25 cellular contexts compared by ENCODE assay signal in genomic region chr13:65985632-65986031, GRCh38.
DNase-seq lines count a peak whose midpoint lies in the region; ATAC-seq, FAIRE-seq and TF ChIP-seq lines count a peak whose summit lies in the region.
"Had no signal": no experiment of that assay in that cellular context is flagged by ENCODE, and none has a peak within 500 bp of the region (broad histone marks: within the 10 kb centered on the region; RNA-seq: fewer than 3 reads in every experiment).

No MANE protein-coding gene starts in this region.

- H3K27me3 Mint-ChIP-seq in glutamatergic neuron (ENCODE audit: unreplicated experiment), result no peaks in the 10 kb centered on the region
- H3K27me3 Mint-ChIP-seq: activated CD8-positive, alpha-beta T cell treated with anti-CD3 and anti-CD28 coated beads for 36 hours; activated naive CD8-positive, alpha-beta T cell; brain; CD4-positive, CD25-positive, alpha-beta regulatory T cell; dendritic cell treated with granulocyte-macrophage colony-stimulating factor and Interleukin-4, amounts not matched to agents 40 ng/mL and 50 ng/mL, for 4 days; stimulated activated memory B cell treated with anti-CD40 and anti-IgM and Interleukin-4, amounts not matched to agents 10 μg/mL and 1 μg/mL and 100 μg/mL, for 72 hours had no signal

- 24% methylated on average over 10 of the region's 10 CpGs for whole genome bisulfite sequencing in HepG2 (ENCODE audit: low lambda C conversion rate)
- WGBS in right lobe of liver (ENCODE audit: insufficient coverage, low coverage, low lambda C conversion rate, missing lambda C conversion rate), result 77% methylated on average over 8 of the region's 10 CpGs

- H3K9me3 Mint-ChIP-seq in glutamatergic neuron (ENCODE audit: unreplicated experiment), result no peaks in the 10 kb centered on the region
- H3K9me3 Mint-ChIP-seq: brain; dendritic cell treated with granulocyte-macrophage colony-stimulating factor and Interleukin-4, amounts not matched to agents 40 ng/mL and 50 ng/mL, for 4 days; stimulated activated memory B cell treated with anti-CD40 and anti-IgM and Interleukin-4, amounts not matched to agents 10 μg/mL and 1 μg/mL and 100 μg/mL, for 72 hours had no signal

- ATAC-seq in HepG2 (peak; percentile 69), right lobe of liver (no peak), Panc1 (no peak), GM18870 (IDR thresholded peaks at IDR 0.05; ENCODE audit: unreplicated experiment) (no peak)
- ATAC-seq: activated CD8-positive, alpha-beta T cell treated with anti-CD3 and anti-CD28 coated beads for 36 hours; left ventricle myocardium superior; right cardiac atrium; stimulated activated memory B cell treated with anti-CD40 and anti-IgM and Interleukin-4, amounts not matched to agents 10 μg/mL and 1 μg/mL and 100 μg/mL, for 72 hours had no signal

- no peak overlapping the region for H3K27ac Mint-ChIP-seq in glutamatergic neuron (ENCODE audit: unreplicated experiment)
- H3K27ac Mint-ChIP-seq: activated CD8-positive, alpha-beta T cell treated with anti-CD3 and anti-CD28 coated beads for 36 hours; activated naive CD8-positive, alpha-beta T cell; brain; CD4-positive, CD25-positive, alpha-beta regulatory T cell; dendritic cell treated with granulocyte-macrophage colony-stimulating factor and Interleukin-4, amounts not matched to agents 40 ng/mL and 50 ng/mL, for 4 days; stimulated activated memory B cell treated with anti-CD40 and anti-IgM and Interleukin-4, amounts not matched to agents 10 μg/mL and 1 μg/mL and 100 μg/mL, for 72 hours had no signal

- DNase-seq in HepG2 (ENCODE audit: low spot score), result peak; percentile 16
- DNase-seq in right lobe of liver, result no peak
- DNase-seq in Panc1 (ENCODE audit: low read depth, low spot score), result no peak
- peak; percentile 24 for DNase-seq in glutamatergic neuron
- no peak for DNase-seq in posterior vena cava (ENCODE audit: low spot score)
- no peak for DNase-seq in caudate nucleus (lab: John Stamatoyannopoulos, UW)
- DNase-seq in glomerular visceral epithelial cell (ENCODE audit: extremely low spot score), result no peak
- DNase-seq: activated CD4-positive, CD25-positive, alpha-beta regulatory T cell; activated CD8-positive, alpha-beta T cell treated with anti-CD3 and anti-CD28 coated beads for 36 hours; activated T-cell treated with anti-CD3 and anti-CD28 coated beads, Interleukin-2, amount 50 U/mL, for 48 hours; CD4-positive, CD25-positive, alpha-beta regulatory T cell; DMS79; erythroblast; left ventricle myocardium superior; right cardiac atrium; thyroid gland had no signal

- TF ChIP-seq CTCF in HepG2 (CRISPR knock-in tag; IDR thresholded peaks at IDR 0.05) (peak; percentile 28), right lobe of liver (IDR thresholded peaks at IDR 0.05) (no peak), Panc1 (IDR thresholded peaks at IDR 0.05) (peak; percentile 37), glutamatergic neuron (IDR thresholded peaks at IDR 0.05; ENCODE audit: partially characterized antibody, unreplicated experiment) (no peak)

- intact Hi-C loops in HepG2 (cut with micrococcal nuclease; ENCODE audit: unreplicated experiment) (no loop called here), right lobe of liver (cut with DNase I) (no loop called here), Panc1 (cut with micrococcal nuclease; ENCODE audit: unreplicated experiment) (no loop called here), posterior vena cava (cut with DNase I) (no loop called here)

- H3K4me1 Mint-ChIP-seq in glutamatergic neuron (ENCODE audit: low read depth, unreplicated experiment), result peaks cover under 1% of the 10 kb centered on the region
- H3K4me1 Mint-ChIP-seq: brain; CD4-positive, CD25-positive, alpha-beta regulatory T cell; stimulated activated memory B cell treated with anti-CD40 and anti-IgM and Interleukin-4, amounts not matched to agents 10 μg/mL and 1 μg/mL and 100 μg/mL, for 72 hours had no signal

- no peak overlapping the region for H3K4me3 Mint-ChIP-seq in glutamatergic neuron (ENCODE audit: unreplicated experiment)
- H3K4me3 Mint-ChIP-seq: activated CD8-positive, alpha-beta T cell treated with anti-CD3 and anti-CD28 coated beads for 36 hours; activated naive CD8-positive, alpha-beta T cell; brain; CD4-positive, CD25-positive, alpha-beta regulatory T cell; dendritic cell treated with granulocyte-macrophage colony-stimulating factor and Interleukin-4, amounts not matched to agents 40 ng/mL and 50 ng/mL, for 4 days; stimulated activated memory B cell treated with anti-CD40 and anti-IgM and Interleukin-4, amounts not matched to agents 10 μg/mL and 1 μg/mL and 100 μg/mL, for 72 hours had no signal

- H3K27me3 ChIP-seq in HepG2 (ENCODE audit: control insufficient read depth in 1 of 2, insufficient read depth in 2 of 2, low read length in 2 of 2), result no peaks in the 10 kb centered on the region
- no peaks in the 10 kb centered on the region for H3K27me3 ChIP-seq in right lobe of liver
- no peaks in the 10 kb centered on the region for H3K27me3 ChIP-seq in Panc1 (ENCODE audit: control insufficient read depth, insufficient read depth, low read length)
- H3K27me3 ChIP-seq: SJSA1, thyroid gland had no signal

- H4K20me1 ChIP-seq in HepG2 (ENCODE audit: insufficient read depth, low read length), result no peaks in the 10 kb centered on the region

- no peak overlapping the region for H3K4me2 ChIP-seq in HepG2 (ENCODE audit: low read depth, low read length)
- H3K4me2 ChIP-seq: KMS-11 had no signal

- in situ Hi-C loops in HepG2 (cut with HindIII; ENCODE audit: extremely low pct_ligation_motif_present, low pct_unique_long_range_greater_than_20kb) (no loop called here), Panc1 (cut with HindIII; ENCODE audit: low pct_unique_long_range_greater_than_20kb, low sequenced_read_pairs) (no loop called here)

- H3K79me2 ChIP-seq in HepG2 (ENCODE audit: insufficient read depth, low read length), result no peaks in the 10 kb centered on the region

- H3K4me1 ChIP-seq in HepG2 (ENCODE audit: insufficient read depth, low read length) (no peaks in the 10 kb centered on the region), right lobe of liver (no peaks in the 10 kb centered on the region), Panc1 (ENCODE audit: control insufficient read depth, insufficient read depth, low read length) (no peaks in the 10 kb centered on the region)
- H3K4me1 ChIP-seq: HAP-1, SJSA1, thyroid gland had no signal

- H3K36me3 ChIP-seq in HepG2 (replicated peaks in 1 of 2; ENCODE audit: control insufficient read depth in 1 of 2, insufficient read depth in 2 of 2, low read length in 2 of 2) (no peaks in the 10 kb centered on the region), right lobe of liver (no peaks in the 10 kb centered on the region), Panc1 (ENCODE audit: control insufficient read depth, insufficient read depth, low read length) (no peaks in the 10 kb centered on the region)
- H3K36me3 ChIP-seq: HAP-1, SJSA1, thyroid gland had no signal

- TF ChIP-seq POLR2A in HepG2 (IDR thresholded peaks at IDR 0.05; ENCODE audit: insufficient read depth in 1 of 2, low read depth in 2 of 2, low read length in 2 of 2) (no peak), right lobe of liver (IDR thresholded peaks at IDR 0.05) (no peak)

- H3K9ac ChIP-seq in HepG2 (ENCODE audit: insufficient read depth, low read depth, low read length), result no peak overlapping the region
- H3K9ac ChIP-seq: KMS-11 had no signal

- TF ChIP-seq RAD21 in HepG2 (CRISPR knock-in tag; IDR thresholded peaks at IDR 0.05), result no peak

- H3K36me3 Mint-ChIP-seq in glutamatergic neuron (ENCODE audit: unreplicated experiment), result no peaks in the 10 kb centered on the region
- H3K36me3 Mint-ChIP-seq: activated naive CD8-positive, alpha-beta T cell; brain; CD4-positive, CD25-positive, alpha-beta regulatory T cell; stimulated activated memory B cell treated with anti-CD40 and anti-IgM and Interleukin-4, amounts not matched to agents 10 μg/mL and 1 μg/mL and 100 μg/mL, for 72 hours had no signal

- no peak overlapping the region for H3K4me3 ChIP-seq in HepG2 (replicated peaks in 1 of 3; ENCODE audit: insufficient read depth in 1 of 3, low read depth in 2 of 3, low read length in 3 of 3)
- no peak overlapping the region for H3K4me3 ChIP-seq in right lobe of liver
- no peak overlapping the region for H3K4me3 ChIP-seq in Panc1 (ENCODE audit: low read depth in 2 of 2, low read length in 2 of 2)
- H3K4me3 ChIP-seq: HAP-1, SJSA1, thyroid gland had no signal

- TF ChIP-seq EP300 in HepG2 (IDR thresholded peaks at IDR 0.05; ENCODE audit: low read depth in 2 of 2, low read length in 2 of 2) (no peak), HepG2 (CRISPR knock-in tag; IDR thresholded peaks at IDR 0.05; ENCODE audit: borderline replicate concordance) (no peak)

- POLR2A ChIA-PET in HepG2 (lab: Yijun Ruan, JAX) (no interaction called here), Panc1 (lab: Charles Lee) (no interaction called here)

- CTCF ChIA-PET in HepG2 (lab: Yijun Ruan, JAX; ENCODE audit: low intra/inter-chr PET ratio, low total read pairs) (no interaction called here), Panc1 (lab: Charles Lee) (no interaction called here)

- BruUV-seq in HepG2 (replicated peaks; lab: Mats Ljungman, UMichigan), result no TSS peak
- no TSS peak for BruUV-seq in Panc1 (replicated peaks; lab: Mats Ljungman, UMichigan)

- H3K27ac ChIP-seq in HepG2 (ENCODE audit: extremely low read length, insufficient read depth, low read length), result no peak overlapping the region
- no peak overlapping the region for H3K27ac ChIP-seq in right lobe of liver
- H3K27ac ChIP-seq in Panc1 (ENCODE audit: low read length), result no peak overlapping the region
- H3K27ac ChIP-seq in caudate nucleus (ENCODE audit: low read depth, low read length), result no peak overlapping the region
- H3K27ac ChIP-seq: KMS-11, SJSA1, thyroid gland had no signal

- no peak overlapping the region for H2AFZ ChIP-seq in HepG2 (ENCODE audit: low read length)

- H3K9me3 ChIP-seq in HepG2 (ENCODE audit: low read length) (no peaks in the 10 kb centered on the region), right lobe of liver (no peaks in the 10 kb centered on the region), Panc1 (ENCODE audit: control insufficient read depth, insufficient read depth, low read depth, low read length) (no peaks in the 10 kb centered on the region)
- H3K9me3 ChIP-seq: HAP-1, SJSA1, thyroid gland had no signal

- FAIRE-seq in HepG2 (lab: Jason Lieb, UNC), result no peak
- FAIRE-seq: frontal cortex had no signal

TF ChIP-seq in HepG2, 621 proteins besides CTCF, POLR2A, EP300 and RAD21 (continues in another document):
- TF ChIP-seq TRAFD1 (CRISPR knock-in tag; IDR thresholded peaks at IDR 0.05; ENCODE audit: borderline replicate concordance), result no peak

Comparison
In these comparisons a context has a peak if more than half of its experiments do, and no peak if none do; other contexts are left out.
1. DNase-seq: peak in HepG2 (single experiment) and glutamatergic neuron (single experiment); none in right lobe of liver (0 of 3), Panc1 (single experiment), posterior vena cava (single experiment), caudate nucleus (0 of 61) and glomerular visceral epithelial cell (single experiment).
2. CTCF ChIP-seq: peak in HepG2 (single experiment) and Panc1 (single experiment); none in right lobe of liver (0 of 4) and glutamatergic neuron (single experiment).